8 cellular contexts compared by ENCODE assay signal in genomic region chr3:116000315-116000714, GRCh38.
DNase-seq lines count a peak whose midpoint lies in the region; ATAC-seq and TF ChIP-seq lines count a peak whose summit lies in the region.

No MANE protein-coding gene starts in this region.

- ATAC-seq in GM21360 (IDR thresholded peaks at IDR 0.05; ENCODE audit: unreplicated experiment) = peak; percentile 90
- peak; percentile 81 for ATAC-seq in HG03520 (IDR thresholded peaks at IDR 0.05; ENCODE audit: unreplicated experiment)
- ATAC-seq in HG03139 (IDR thresholded peaks at IDR 0.05; ENCODE audit: unreplicated experiment) = no peak

- H3K36me3 Mint-ChIP-seq in chondrocyte (ENCODE audit: low read depth) = no peaks in the 10 kb centered on the region

- no peaks in the 10 kb centered on the region for H3K36me3 ChIP-seq in Peyer's patch

- H3K4me3 ChIP-seq in Peyer's patch = no peak overlapping the region

- no peak for TF ChIP-seq POLR2A in Peyer's patch (IDR thresholded peaks at IDR 0.05)

- no peaks in the 10 kb centered on the region for H3K27me3 ChIP-seq in Peyer's patch

- TF ChIP-seq CTCF in chondrocyte (IDR thresholded peaks at IDR 0.05) (no peak), Peyer's patch (IDR thresholded peaks at IDR 0.05) (no peak)

- no peaks in the 10 kb centered on the region for H3K9me3 ChIP-seq in Peyer's patch

- peak; percentile 72 for DNase-seq in AG20443 (ENCODE audit: low spot score)
- DNase-seq in chondrocyte (ENCODE audit: low spot score) = no peak
- DNase-seq in medulla oblongata (ENCODE audit: extremely low spot score) = no peak
- no peak for DNase-seq in Peyer's patch
- DNase-seq in NCI-H510A (lab: John Stamatoyannopoulos, UW) = no peak

- peak overlapping the region; percentile 88 for H3K27ac Mint-ChIP-seq in chondrocyte (ENCODE audit: unreplicated experiment)

- H3K4me3 Mint-ChIP-seq in chondrocyte (ENCODE audit: unreplicated experiment) = no peak overlapping the region

- peaks cover 4% of the 10 kb centered on the region for H3K9me3 Mint-ChIP-seq in chondrocyte (ENCODE audit: low read depth)

- no peaks in the 10 kb centered on the region for H3K27me3 Mint-ChIP-seq in chondrocyte (ENCODE audit: low read depth)

- peaks cover 49% of the 10 kb centered on the region for H3K4me1 Mint-ChIP-seq in chondrocyte (ENCODE audit: low read depth)

- no peaks in the 10 kb centered on the region for H3K4me1 ChIP-seq in Peyer's patch

- H3K27ac ChIP-seq in Peyer's patch = no peak overlapping the region
